In the genomic region with DNA sequence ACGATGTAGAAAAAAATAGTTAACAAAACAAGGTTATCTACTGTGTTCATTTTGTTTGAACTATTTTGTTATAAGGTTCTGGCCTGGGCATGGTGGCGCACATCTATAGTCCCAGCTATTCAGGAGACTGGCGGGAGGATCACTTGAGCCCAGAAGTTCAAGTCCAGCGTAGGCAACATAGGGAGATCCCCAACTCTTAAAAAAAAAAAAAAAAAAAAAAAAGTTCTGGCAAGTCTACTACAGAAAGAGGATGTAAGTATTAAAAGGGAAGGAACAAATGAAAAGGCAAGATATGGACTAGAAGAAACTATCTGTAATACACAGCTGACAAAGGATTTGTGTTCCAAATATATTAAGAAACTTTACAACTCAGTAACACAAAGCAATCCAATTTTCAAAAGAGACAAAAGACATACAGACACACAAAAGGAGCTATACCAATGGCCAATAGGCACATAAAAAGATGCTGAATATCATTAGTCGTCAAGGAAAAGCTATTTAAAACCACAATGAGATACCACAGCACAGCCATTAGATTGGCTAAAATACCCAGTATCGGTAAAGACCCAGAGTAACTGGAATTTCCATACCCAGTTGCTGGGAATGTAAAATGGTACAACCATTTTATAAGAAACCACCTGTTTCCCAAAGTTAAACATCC, we compare ENCODE assay signal across 14 cellular contexts. TPM values are rescaled to one million over a fixed set of nuclear protein-coding genes. Genes with fewer than 3 reads are reported as not detected.
DNase-seq lines count a peak whose midpoint lies in the region; ATAC-seq and TF ChIP-seq lines count a peak whose summit lies in the region.
"Had no signal": no experiment of that assay in that cellular context is flagged by ENCODE, and none has a peak within 500 bp of the region (broad histone marks: within the 10 kb centered on the region; RNA-seq: fewer than 3 reads in every experiment).

No MANE protein-coding gene starts in this region.

- H2AK5ac ChIP-seq in IMR-90 (ENCODE audit: low read depth, low read length) = no peak overlapping the region

- H3K23ac ChIP-seq in IMR-90 (ENCODE audit: low read depth, low read length) = no peak overlapping the region; the same call in 1 of the 2 replicates

- in situ Hi-C loops in IMR-90 (cut with MboI; ENCODE audit: low sequenced_read_pairs) = no loop called here

- no peak overlapping the region for H2BK15ac ChIP-seq in IMR-90 (ENCODE audit: low read depth, low read length)

- H3K56ac ChIP-seq in IMR-90 (ENCODE audit: extremely low read depth, insufficient read depth, low read length) = no peak overlapping the region

- no peaks in the 10 kb centered on the region for H3K36me3 ChIP-seq in IMR-90 (ENCODE audit: control insufficient read depth, insufficient read depth, low read length)

- no peak overlapping the region for H2AFZ ChIP-seq in IMR-90 (replicated peaks; ENCODE audit: low read length, poor library complexity)
- H2AFZ ChIP-seq: parathyroid adenoma had no signal

- no peaks in the 10 kb centered on the region; the same call in 1 of the 2 replicates for H3K9me3 ChIP-seq in IMR-90 (ENCODE audit: control insufficient read depth, insufficient read depth, low read length)

- H3K14ac ChIP-seq in IMR-90 (replicated peaks; ENCODE audit: low read depth, low read length) = no peak overlapping the region

- H3K27me3 Mint-ChIP-seq in activated CD4-positive, alpha-beta T cell treated with anti-CD3 and anti-CD28 coated beads, Interleukin-2, amount 10 ng/mL, durations not matched to agents 24 days and 14 days = no peaks in the 10 kb centered on the region
- H3K27me3 Mint-ChIP-seq in stimulated activated memory B cell treated with anti-CD40 and anti-IgM and Interleukin-4, amounts not matched to agents 10 μg/mL and 1 μg/mL and 100 μg/mL, for 72 hours = no peaks in the 10 kb centered on the region
- no peaks in the 10 kb centered on the region for H3K27me3 Mint-ChIP-seq in activated CD8-positive, alpha-beta memory T cell treated with anti-CD3 and anti-CD28 coated beads, Interleukin-2, amount 10 ng/mL, durations not matched to agents 7 days and 5 days

- peaks cover 50% of the 10 kb centered on the region for H4K20me1 ChIP-seq in IMR-90 (ENCODE audit: insufficient read depth, low read length)

- no CpG with 5 or more reads among the region's 6 CpGs for WGBS in IMR-90 (ENCODE audit: extremely low coverage in 2 of 2, insufficient read length in 1 of 2), 2 experiments

- no peak overlapping the region for H2BK5ac ChIP-seq in IMR-90 (ENCODE audit: low read depth, low read length, poor library complexity, severe bottlenecking)

- H3K4me3 ChIP-seq in IMR-90 (ENCODE audit: insufficient read depth, low read depth, low read length) = no peak overlapping the region
- H3K4me3 ChIP-seq: A549, lung had no signal

- H3K4me1 ChIP-seq in IMR-90 (ENCODE audit: control insufficient read depth, insufficient read depth, low read length) = peaks cover 5% of the 10 kb centered on the region
- H3K4me1 ChIP-seq: parathyroid adenoma had no signal

- ATAC-seq in HG02759 (IDR thresholded peaks at IDR 0.05; ENCODE audit: unreplicated experiment) = peak; percentile 46
- no peak for ATAC-seq in IMR-90 (ENCODE audit: low read depth)
- peak; percentile 91 for ATAC-seq in stimulated activated memory B cell treated with anti-CD40 and anti-IgM and Interleukin-4, amounts not matched to agents 10 μg/mL and 1 μg/mL and 100 μg/mL, for 72 hours
- ATAC-seq in activated CD8-positive, alpha-beta memory T cell treated with anti-CD3 and anti-CD28 coated beads, Interleukin-2, amount 10 ng/mL, durations not matched to agents 7 days and 5 days = no peak

- H2AK9ac ChIP-seq in IMR-90 (replicated peaks; ENCODE audit: low read depth, low read length, poor library complexity) = no peak overlapping the region

- TF ChIP-seq RAD21 in IMR-90 (IDR thresholded peaks at IDR 0.05; ENCODE audit: low read length) = no peak

- peaks cover 37% of the 10 kb centered on the region for H3K36me3 Mint-ChIP-seq in activated CD4-positive, alpha-beta T cell treated with anti-CD3 and anti-CD28 coated beads, Interleukin-2, amount 10 ng/mL, durations not matched to agents 24 days and 14 days (ENCODE audit: low read depth)
- peaks cover 10% of the 10 kb centered on the region for H3K36me3 Mint-ChIP-seq in stimulated activated memory B cell treated with anti-CD40 and anti-IgM and Interleukin-4, amounts not matched to agents 10 μg/mL and 1 μg/mL and 100 μg/mL, for 72 hours
- H3K36me3 Mint-ChIP-seq in activated CD8-positive, alpha-beta memory T cell treated with anti-CD3 and anti-CD28 coated beads, Interleukin-2, amount 10 ng/mL, durations not matched to agents 7 days and 5 days = peaks cover 38% of the 10 kb centered on the region

- no peak overlapping the region for H3K18ac ChIP-seq in IMR-90 (ENCODE audit: low read depth, low read length)

- no peak overlapping the region for H2BK20ac ChIP-seq in IMR-90 (ENCODE audit: low read depth, low read length)

- CTCF ChIA-PET in IMR-90 (lab: Yijun Ruan, JAX) = interaction anchor here (0.6 to 1.4 kb wide), 2 partner anchors 78 to 82 kb away, joined by 3 read pairs; no protein-coding TSS in a partner anchor
- CTCF ChIA-PET in activated CD8-positive, alpha-beta memory T cell treated with anti-CD3 and anti-CD28 coated beads, Interleukin-2, amount 10 ng/mL, durations not matched to agents 7 days and 5 days (lab: Charles Lee) = interaction anchor here (0.7 kb wide), 4 partner anchors 11 to 1665 kb away, joined by 3 to 4 read pairs (median 4); no protein-coding TSS in a partner anchor

- H3K4me1 Mint-ChIP-seq in activated CD4-positive, alpha-beta T cell treated with anti-CD3 and anti-CD28 coated beads, Interleukin-2, amount 10 ng/mL, durations not matched to agents 24 days and 14 days = peaks cover 43% of the 10 kb centered on the region
- H3K4me1 Mint-ChIP-seq in stimulated activated memory B cell treated with anti-CD40 and anti-IgM and Interleukin-4, amounts not matched to agents 10 μg/mL and 1 μg/mL and 100 μg/mL, for 72 hours = peaks cover 69% of the 10 kb centered on the region
- H3K4me1 Mint-ChIP-seq in activated CD8-positive, alpha-beta memory T cell treated with anti-CD3 and anti-CD28 coated beads, Interleukin-2, amount 10 ng/mL, durations not matched to agents 7 days and 5 days = peaks cover 47% of the 10 kb centered on the region

- H3K4ac ChIP-seq in IMR-90 (ENCODE audit: low read depth, low read length) = no peak overlapping the region; the same call in 1 of the 2 replicates

- H3K4me3 Mint-ChIP-seq in activated CD4-positive, alpha-beta T cell treated with anti-CD3 and anti-CD28 coated beads, Interleukin-2, amount 10 ng/mL, durations not matched to agents 24 days and 14 days = no peak overlapping the region
- H3K4me3 Mint-ChIP-seq in stimulated activated memory B cell treated with anti-CD40 and anti-IgM and Interleukin-4, amounts not matched to agents 10 μg/mL and 1 μg/mL and 100 μg/mL, for 72 hours = peak overlapping the region; percentile 65
- H3K4me3 Mint-ChIP-seq in activated CD8-positive, alpha-beta memory T cell treated with anti-CD3 and anti-CD28 coated beads, Interleukin-2, amount 10 ng/mL, durations not matched to agents 7 days and 5 days = no peak overlapping the region

- peaks cover 14% of the 10 kb centered on the region for H3K9me3 Mint-ChIP-seq in activated CD4-positive, alpha-beta T cell treated with anti-CD3 and anti-CD28 coated beads, Interleukin-2, amount 10 ng/mL, durations not matched to agents 24 days and 14 days
- peaks cover 9% of the 10 kb centered on the region for H3K9me3 Mint-ChIP-seq in stimulated activated memory B cell treated with anti-CD40 and anti-IgM and Interleukin-4, amounts not matched to agents 10 μg/mL and 1 μg/mL and 100 μg/mL, for 72 hours
- peaks cover 10% of the 10 kb centered on the region for H3K9me3 Mint-ChIP-seq in activated CD8-positive, alpha-beta memory T cell treated with anti-CD3 and anti-CD28 coated beads, Interleukin-2, amount 10 ng/mL, durations not matched to agents 7 days and 5 days (ENCODE audit: low read depth)

- no peak overlapping the region for H4K5ac ChIP-seq in IMR-90 (ENCODE audit: low read depth, low read length)

- H3K4me2 ChIP-seq in IMR-90 (ENCODE audit: low read depth, low read length) = no peak overlapping the region
- H3K4me2 ChIP-seq: A549 had no signal

- no peak for TF ChIP-seq CTCF in IMR-90 (conservative IDR thresholded peaks at IDR 0.05; ENCODE audit: low read depth, low read length)

- no peak overlapping the region for H3K27ac Mint-ChIP-seq in activated CD4-positive, alpha-beta T cell treated with anti-CD3 and anti-CD28 coated beads, Interleukin-2, amount 10 ng/mL, durations not matched to agents 24 days and 14 days
- peak overlapping the region; percentile 74 for H3K27ac Mint-ChIP-seq in stimulated activated memory B cell treated with anti-CD40 and anti-IgM and Interleukin-4, amounts not matched to agents 10 μg/mL and 1 μg/mL and 100 μg/mL, for 72 hours
- H3K27ac Mint-ChIP-seq in activated CD8-positive, alpha-beta memory T cell treated with anti-CD3 and anti-CD28 coated beads, Interleukin-2, amount 10 ng/mL, durations not matched to agents 7 days and 5 days = no peak overlapping the region

- H3K27me3 ChIP-seq in IMR-90 (ENCODE audit: control insufficient read depth, insufficient read depth, low read length) = no peaks in the 10 kb centered on the region

- POLR2A ChIA-PET in IMR-90 (lab: Charles Lee; ENCODE audit: unreplicated experiment) = no interaction called here

- no peak overlapping the region for H4K91ac ChIP-seq in IMR-90 (ENCODE audit: insufficient read depth, low read depth, low read length)

- H3K27ac ChIP-seq in IMR-90 (ENCODE audit: insufficient read depth, low read length) = no peak overlapping the region
- H3K27ac ChIP-seq: A549, parathyroid adenoma had no signal

- H2BK120ac ChIP-seq in IMR-90 (ENCODE audit: low read depth, low read length) = no peak overlapping the region

- BruUV-seq in IMR-90 (replicated peaks; lab: Mats Ljungman, UMichigan) = no TSS peak

- H3K9ac ChIP-seq in IMR-90 (ENCODE audit: low read depth, low read length) = no peak overlapping the region
- H3K9ac ChIP-seq: parathyroid adenoma had no signal

- peaks cover 10 to 67% of the 10 kb centered on the region in 2 experiments for H3K79me1 ChIP-seq in IMR-90 (ENCODE audit: low read depth in 1 of 2, low read length in 2 of 2)

- dilution Hi-C loops in IMR-90 (cut with HindIII; ENCODE audit: low sequenced_read_pairs, unreplicated experiment) = no loop called here

- intact Hi-C loops in activated CD4-positive, alpha-beta T cell treated with anti-CD3 and anti-CD28 coated beads, Interleukin-2, amount 10 ng/mL, durations not matched to agents 24 days and 14 days (cut with micrococcal nuclease) = loop anchor here (10.0 kb wide), 2 partner anchors 313 to 433 kb away; partner anchors contain the start of gene PDE3B
- intact Hi-C loops in IMR-90 (cut with micrococcal nuclease) = no loop called here

- peak; percentile 20 for DNase-seq in activated CD4-positive, alpha-beta T cell treated with anti-CD3 and anti-CD28 coated beads, Interleukin-2, amount 10 ng/mL, durations not matched to agents 24 days and 14 days
- no peak for DNase-seq in activated CD4-positive, alpha-beta T cell treated with anti-CD3 and anti-CD28 coated beads for 48 hours
- DNase-seq in IMR-90 (no peak), AG08395 (ENCODE audit: low spot score) (no peak), amniotic stem cell (lab: John Stamatoyannopoulos, UW) (no peak)
- no peak for DNase-seq in activated CD8-positive, alpha-beta memory T cell treated with anti-CD3 and anti-CD28 coated beads, Interleukin-2, amount 10 ng/mL, durations not matched to agents 7 days and 5 days
- DNase-seq: activated T-cell treated with anti-CD3 and anti-CD28 coated beads for 4 hours, KG1, NCI-H2107 had no signal

- no peak for TF ChIP-seq POLR2A in IMR-90 (IDR thresholded peaks at IDR 0.05; ENCODE audit: low read depth, low read length)

- H4K8ac ChIP-seq in IMR-90 (ENCODE audit: low read depth in 2 of 2, low read length in 2 of 2) = no peak overlapping the region

- no peaks in the 10 kb centered on the region for H3K9me1 ChIP-seq in IMR-90 (ENCODE audit: insufficient read depth, low read length)

RNA-seq across cellular contexts. Expression of gene RRAS2, which starts 27.4 kb away (rescaled TPM):
- 78.9 and 80.6 TPM in 2 replicates for total RNA-seq in activated CD4-positive, alpha-beta T cell treated with anti-CD3 and anti-CD28 coated beads, Interleukin-2, amount 10 ng/mL, durations not matched to agents 24 days and 14 days
- total RNA-seq in IMR-90 (2012; rRNA removed) = 106 and 155 TPM in 2 replicates
- polyA plus RNA-seq in IMR-90 (2012; rRNA removed) = 64.8 and 85.5 TPM in 2 replicates
- polyA plus RNA-seq in IMR-90 (2012; cell fraction: cytosol; rRNA removed) = 13.2 and 50.0 TPM in 2 replicates
- 20.2 and 33.9 TPM in 2 replicates for polyA plus RNA-seq in IMR-90 (2012; cell fraction: nucleus; rRNA removed; ENCODE audit: low replicate concordance)
- 10 to 100 TPM; 74.8 to 76.1 TPM for total RNA-seq in activated CD8-positive, alpha-beta memory T cell treated with anti-CD3 and anti-CD28 coated beads, Interleukin-2, amount 10 ng/mL, durations not matched to agents 7 days and 5 days

Comparison
In these comparisons a context has a peak if more than half of its experiments do, and no peak if none do; other contexts are left out.
1. ATAC-seq: peak in HG02759 (single experiment) and stimulated activated memory B cell treated with anti-CD40 and anti-IgM and Interleukin-4, amounts not matched to agents 10 μg/mL and 1 μg/mL and 100 μg/mL, for 72 hours (single experiment); none in IMR-90 (single experiment) and activated CD8-positive, alpha-beta memory T cell treated with anti-CD3 and anti-CD28 coated beads, Interleukin-2, amount 10 ng/mL, durations not matched to agents 7 days and 5 days (single experiment).